ENCODE assay signal across 1 cellular context in genomic region chr19:18991050-18991449, GRCh38.
TF ChIP-seq lines count a peak whose summit lies in the region.

No MANE protein-coding gene starts in this region.

TF ChIP-seq in K562, 482 proteins besides CTCF, POLR2A, EP300 and RAD21:
- TF ChIP-seq POLR2G (IDR thresholded peaks at IDR 0.05; ENCODE audit: low read depth, low read length) (peak; percentile 63), STAT5A (IDR thresholded peaks at IDR 0.05; ENCODE audit: borderline replicate concordance, low read length) (no peak), POLR2AphosphoS5 (IDR thresholded peaks at IDR 0.05; ENCODE audit: control insufficient read depth, insufficient read depth, low read depth, low read length) (peak; percentile 36; the same call in 1 of the 2 replicates), PHB2 (IDR thresholded peaks at IDR 0.05; ENCODE audit: low read depth) (no peak), NR2C2 (CRISPR knock-in tag; IDR thresholded peaks at IDR 0.05) (no peak), NR2C2 (tag; IDR thresholded peaks at IDR 0.05) (0 out of 2 replicates have a peak, but pooled peaks have one; percentile 23), HNRNPH1 (optimal IDR thresholded peaks at IDR 0.05; ENCODE audit: low read depth, low read length) (no peak), HDAC3 (IDR thresholded peaks at IDR 0.05; ENCODE audit: borderline replicate concordance, partially characterized antibody) (no peak), PBX2 (CRISPR knock-in tag; IDR thresholded peaks at IDR 0.05; ENCODE audit: low read depth) (no peak), PBX2 (tag; conservative IDR thresholded peaks at IDR 0.05; ENCODE audit: low read depth) (no peak), JUNB (CRISPR knock-in tag; conservative IDR thresholded peaks at IDR 0.05) (no peak), NR2C1 (IDR thresholded peaks at IDR 0.05) (peak; percentile 42; the same call in 1 of the 2 replicates), NR2C1 (tag; IDR thresholded peaks at IDR 0.05) (no peak), ZNF277 (CRISPR knock-in tag; IDR thresholded peaks at IDR 0.05; ENCODE audit: borderline replicate concordance) (no peak), ILK (tag; IDR thresholded peaks at IDR 0.05; ENCODE audit: borderline replicate concordance, low read depth) (no peak), TEAD4 (IDR thresholded peaks at IDR 0.05; ENCODE audit: low read length) (no peak), TEAD4 (CRISPR knock-in tag; IDR thresholded peaks at IDR 0.05; ENCODE audit: borderline replicate concordance) (no peak), KLF16 (IDR thresholded peaks at IDR 0.05) (no peak), MYNN (IDR thresholded peaks at IDR 0.05) (peak; percentile 37; the same call in 1 of the 2 replicates), MYNN (CRISPR knock-in tag; IDR thresholded peaks at IDR 0.05) (no peak)
